In the genomic region with DNA sequence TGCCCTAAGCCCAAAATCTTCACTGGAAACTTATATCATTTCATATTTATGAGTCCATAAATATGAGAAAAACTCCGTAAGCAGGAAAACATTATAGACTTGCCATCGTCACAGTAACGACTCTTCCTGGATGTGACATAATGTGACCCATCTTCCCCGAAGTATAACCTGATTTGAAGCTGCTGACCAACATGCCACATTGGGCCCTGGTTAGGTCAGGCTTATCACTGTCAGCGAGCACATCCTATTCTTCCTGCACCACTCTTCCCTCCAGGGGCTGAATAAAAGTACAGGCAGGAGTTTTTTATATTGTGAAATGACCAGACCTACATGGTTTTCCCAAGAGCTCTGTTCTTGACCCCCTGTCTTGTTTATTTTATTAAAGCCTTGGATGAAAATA, we compare ENCODE assay signal across 24 cellular contexts. TPM values are rescaled to one million over a fixed set of nuclear protein-coding genes. Genes with fewer than 3 reads are reported as not detected.
"Had no signal": no experiment of that assay in that cellular context is flagged by ENCODE, and none has a peak within 500 bp of the region (broad histone marks: within the 10 kb centered on the region; RNA-seq: fewer than 3 reads in every experiment).

No MANE protein-coding gene starts in this region.

- H3K27ac ChIP-seq: esophagus squamous epithelium, gastroesophageal sphincter, left ventricle myocardium inferior, spleen, tibial nerve, upper lobe of right lung, vagina had no signal

- ATAC-seq: effector memory CD8-positive, alpha-beta T cell; gastroesophageal sphincter; left cardiac atrium; sciatic nerve; stimulated activated naive B cell treated with anti-CD40 and anti-IgM and Interleukin-4, amounts not matched to agents 10 μg/mL and 1 μg/mL and 100 μg/mL, for 72 hours; stimulated activated naive CD8-positive, alpha-beta T cell treated with anti-CD3 and anti-CD28 coated beads, Interleukin-15, amount 100 ng/mL, for 72 hours; upper lobe of right lung had no signal

- H3K4me3 ChIP-seq: esophagus squamous epithelium, gastroesophageal sphincter, left ventricle myocardium inferior, lung, spleen, testis, tibial nerve, upper lobe of right lung, vagina had no signal

- H3K9me3 Mint-ChIP-seq: nephron had no signal

- H3K27ac Mint-ChIP-seq: effector memory CD8-positive, alpha-beta T cell; immature natural killer cell; naive B cell; stimulated activated naive B cell treated with anti-CD40 and anti-IgM and Interleukin-4, amounts not matched to agents 10 μg/mL and 1 μg/mL and 100 μg/mL, for 72 hours; stimulated activated naive CD8-positive, alpha-beta T cell treated with anti-CD3 and anti-CD28 coated beads, Interleukin-15, amount 100 ng/mL, for 72 hours had no signal

- H3K36me3 Mint-ChIP-seq: immature natural killer cell; naive B cell; stimulated activated naive B cell treated with anti-CD40 and anti-IgM and Interleukin-4, amounts not matched to agents 10 μg/mL and 1 μg/mL and 100 μg/mL, for 72 hours had no signal

- H3K36me3 ChIP-seq: esophagus squamous epithelium, gastroesophageal sphincter, left ventricle myocardium inferior, spleen, tibial nerve, upper lobe of right lung, vagina had no signal

- H3K27me3 ChIP-seq: esophagus squamous epithelium, gastroesophageal sphincter, spleen, testis, tibial nerve, upper lobe of right lung, vagina had no signal

- H3K4me1 ChIP-seq: esophagus squamous epithelium, gastroesophageal sphincter, left ventricle myocardium inferior, spleen, upper lobe of right lung had no signal

- H3K27me3 Mint-ChIP-seq: effector memory CD8-positive, alpha-beta T cell; stimulated activated naive CD8-positive, alpha-beta T cell treated with anti-CD3 and anti-CD28 coated beads, Interleukin-15, amount 100 ng/mL, for 72 hours had no signal

- DNase-seq: effector memory CD8-positive, alpha-beta T cell; esophagus squamous epithelium; foreskin fibroblast; immature natural killer cell; kidney; left cardiac atrium; left ventricle myocardium inferior; mesendoderm; naive B cell; posterior cingulate gyrus; spleen; stimulated activated CD4-positive, alpha-beta T cell treated with anti-CD3 and anti-CD28 coated beads, Interleukin-15, amount 100 ng/mL, for 24 hours; stimulated activated CD4-positive, alpha-beta T cell treated with anti-CD3 and anti-CD28 coated beads, Interleukin-1b, Interleukin-23, amount 100 ng/mL, for 48 hours; stimulated activated CD4-positive, alpha-beta T cell treated with anti-CD3 and anti-CD28 coated beads, Interleukin-4, amount 100 ng/mL, for 4 hours; stimulated activated naive B cell treated with anti-CD40 and anti-IgM and Interleukin-4, amounts not matched to agents 10 μg/mL and 1 μg/mL and 100 μg/mL, for 72 hours; stimulated activated naive CD8-positive, alpha-beta T cell treated with anti-CD3 and anti-CD28 coated beads, Interleukin-15, amount 100 ng/mL, for 72 hours; testis; upper lobe of right lung had no signal

- H3K4me1 Mint-ChIP-seq: immature natural killer cell; naive B cell; nephron; stimulated activated naive B cell treated with anti-CD40 and anti-IgM and Interleukin-4, amounts not matched to agents 10 μg/mL and 1 μg/mL and 100 μg/mL, for 72 hours; stimulated activated naive CD8-positive, alpha-beta T cell treated with anti-CD3 and anti-CD28 coated beads, Interleukin-15, amount 100 ng/mL, for 72 hours had no signal

- H3K4me3 Mint-ChIP-seq: effector memory CD8-positive, alpha-beta T cell; immature natural killer cell; naive B cell; nephron; stimulated activated naive B cell treated with anti-CD40 and anti-IgM and Interleukin-4, amounts not matched to agents 10 μg/mL and 1 μg/mL and 100 μg/mL, for 72 hours; stimulated activated naive CD8-positive, alpha-beta T cell treated with anti-CD3 and anti-CD28 coated beads, Interleukin-15, amount 100 ng/mL, for 72 hours had no signal

RNA-seq across cellular contexts. Expression of gene BLID, which starts 12.1 kb away (rescaled TPM):
- total RNA-seq: esophagus squamous epithelium, kidney, upper lobe of right lung had no signal
